In the genomic region with DNA sequence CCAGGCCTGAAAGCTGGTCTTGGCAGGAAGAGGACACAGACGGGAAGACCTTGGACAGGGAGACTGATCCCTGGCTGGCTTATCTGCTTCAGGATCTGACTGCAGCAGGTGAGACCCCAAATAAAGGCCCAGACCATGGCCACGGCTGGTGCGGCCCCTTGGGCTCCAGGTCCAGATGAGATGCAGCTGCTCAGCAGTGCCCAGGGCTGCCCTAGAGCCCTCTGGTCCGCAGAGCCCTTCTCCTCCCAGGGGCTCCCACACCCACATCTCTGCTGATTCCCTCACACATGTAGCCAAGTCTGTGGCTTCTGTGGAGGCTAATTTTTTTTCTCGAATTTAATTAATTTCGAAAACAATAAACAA, we compare ENCODE assay signal across 20 cellular contexts. TPM values are rescaled to one million over a fixed set of nuclear protein-coding genes. Genes with fewer than 3 reads are reported as not detected.
A peak's percentile ranks its signal among the peaks of the same experiment; 100 is the strongest.
DNase-seq lines count a peak whose midpoint lies in the region; ATAC-seq and TF ChIP-seq lines count a peak whose summit lies in the region.
"Had no signal": no experiment of that assay in that cellular context is flagged by ENCODE, and none has a peak within 500 bp of the region (broad histone marks: within the 10 kb centered on the region; RNA-seq: fewer than 3 reads in every experiment).

No MANE protein-coding gene starts in this region.

- intact Hi-C loops in esophagus squamous epithelium (cut with DNase I), result no loop called here

- no peaks in the 10 kb centered on the region for H4K20me1 ChIP-seq in osteoblast (ENCODE audit: insufficient read depth, low read length)

- H3K9me3 ChIP-seq in esophagus squamous epithelium (no peaks in the 10 kb centered on the region), osteoblast (ENCODE audit: low read depth, low read length) (no peaks in the 10 kb centered on the region)
- H3K9me3 ChIP-seq: right lobe of liver had no signal

- no peak for TF ChIP-seq CTCF in esophagus squamous epithelium (IDR thresholded peaks at IDR 0.05)
- TF ChIP-seq CTCF in osteoblast (IDR thresholded peaks at IDR 0.05; ENCODE audit: extremely low read depth, low read depth, low read length), result no peak

- ATAC-seq in GM19324 (IDR thresholded peaks at IDR 0.05; ENCODE audit: low FRiP score, unreplicated experiment), result no peak
- ATAC-seq in GM19397 (IDR thresholded peaks at IDR 0.05; ENCODE audit: unreplicated experiment), result no peak
- ATAC-seq: activated naive CD4-positive, alpha-beta T cell treated with anti-CD3 and anti-CD28 coated beads, Interleukin-2, amount 50 U/mL, for 72 hours; activated T-cell treated with anti-CD3 and anti-CD28 coated beads, Interleukin-2, amount 50 U/mL, for 4 hours; foreskin keratinocyte; left colon; right lobe of liver; stimulated activated naive CD8-positive, alpha-beta T cell treated with anti-CD3 and anti-CD28 coated beads, Interleukin-15, Interleukin-2, amounts not matched to agents 100 U/mL and 50 U/mL, for 24 hours had no signal

- WGBS in esophagus squamous epithelium, 2 donors, result 70 to 72% methylated on average over 3 to 6 of the region's 6 CpGs

- peak overlapping the region; percentile 39 to 86 (median 72) for H3K27ac ChIP-seq in esophagus squamous epithelium
- no peak overlapping the region for H3K27ac ChIP-seq in osteoblast (ENCODE audit: low read depth, low read length)
- H3K27ac ChIP-seq: foreskin keratinocyte, right lobe of liver, VCaP had no signal

- no peaks in the 10 kb centered on the region for H3K36me3 ChIP-seq in esophagus squamous epithelium
- no peaks in the 10 kb centered on the region for H3K36me3 ChIP-seq in osteoblast (ENCODE audit: insufficient read depth, low read length)
- H3K36me3 ChIP-seq: right lobe of liver had no signal

- H3K27me3 ChIP-seq in esophagus squamous epithelium (no peaks in the 10 kb centered on the region), osteoblast (ENCODE audit: insufficient read depth, low read length) (no peaks in the 10 kb centered on the region)
- H3K27me3 ChIP-seq: foreskin keratinocyte, right lobe of liver had no signal

- no peak overlapping the region for H2AFZ ChIP-seq in osteoblast (ENCODE audit: low read length)

- H3K4me3 ChIP-seq in esophagus squamous epithelium, result no peak overlapping the region
- H3K4me3 ChIP-seq in osteoblast (ENCODE audit: insufficient read depth, low read length), result no peak overlapping the region
- H3K4me3 ChIP-seq: right lobe of liver had no signal

- no peaks in the 10 kb centered on the region for H3K79me2 ChIP-seq in osteoblast (ENCODE audit: insufficient read depth, low read length)

- DNase-seq in activated effector memory CD4-positive, alpha-beta T cell treated with anti-CD3 and anti-CD28 coated beads, Interleukin-2, amount 50 U/mL, for 16 hours, result peak; percentile 41
- DNase-seq in activated effector memory CD4-positive, alpha-beta T cell treated with Interleukin-2 at 50 U/mL for 16 hours, result no peak
- DNase-seq in esophagus squamous epithelium (lab: John Stamatoyannopoulos, UW) (no peak), osteoblast (ENCODE audit: insufficient read length, low spot score, missing footprints) (peak; percentile 76), ureter (ENCODE audit: low spot score) (peak; percentile 25), HT-29 (ENCODE audit: low spot score) (no peak)
- DNase-seq: activated CD4-positive, alpha-beta memory T cell treated with anti-CD3 and anti-CD28 coated beads for 36 hours; activated T-cell treated with anti-CD3 and anti-CD28 coated beads, Interleukin-2, amount 50 U/mL, for 4 hours; foreskin keratinocyte; NCI-H1092 treated with DMSO at 0.1 percent for 48 hours; NCI-H526 treated with DMSO at 0.1 percent for 48 hours; stimulated activated naive CD8-positive, alpha-beta T cell treated with anti-CD3 and anti-CD28 coated beads, Interleukin-15, Interleukin-2, amounts not matched to agents 100 U/mL and 50 U/mL, for 24 hours had no signal

- peaks cover 0 to 32% (median 12%) of the 10 kb centered on the region in 3 donors for H3K4me1 ChIP-seq in esophagus squamous epithelium
- no peaks in the 10 kb centered on the region for H3K4me1 ChIP-seq in osteoblast (ENCODE audit: insufficient read depth, low read length)
- H3K4me1 ChIP-seq: foreskin keratinocyte, right lobe of liver had no signal

- no peak for TF ChIP-seq POLR2A in esophagus squamous epithelium (IDR thresholded peaks at IDR 0.05)

- no peak overlapping the region for H3K4me2 ChIP-seq in osteoblast (ENCODE audit: insufficient read depth, low read length)

RNA-seq across cellular contexts. Expression of gene VIPR2, which starts 46.3 kb away (rescaled TPM):
- 1 to 10 TPM in 1 of 4 donors, under 1 TPM in 3; 0.18 to 2.1 (median 0.40) TPM for total RNA-seq in esophagus squamous epithelium
- not detected in 2 replicates for total RNA-seq in osteoblast
- total RNA-seq in ureter, result 4.8 TPM
- not detected in 2 replicates for total RNA-seq in HT-29 (2014; rRNA removed; shearing (Covaris generic))
- total RNA-seq: endothelial cell of umbilical vein, foreskin keratinocyte, LHCN-M2 had no signal

Comparison
In these comparisons a context has a peak if more than half of its experiments do, and no peak if none do; other contexts are left out.
1. DNase-seq: peak in activated effector memory CD4-positive, alpha-beta T cell treated with anti-CD3 and anti-CD28 coated beads, Interleukin-2, amount 50 U/mL, for 16 hours (single experiment), osteoblast (single experiment) and ureter (single experiment); none in activated effector memory CD4-positive, alpha-beta T cell treated with Interleukin-2 at 50 U/mL for 16 hours (single experiment), esophagus squamous epithelium (single experiment) and HT-29 (single experiment).